In the genomic region with DNA sequence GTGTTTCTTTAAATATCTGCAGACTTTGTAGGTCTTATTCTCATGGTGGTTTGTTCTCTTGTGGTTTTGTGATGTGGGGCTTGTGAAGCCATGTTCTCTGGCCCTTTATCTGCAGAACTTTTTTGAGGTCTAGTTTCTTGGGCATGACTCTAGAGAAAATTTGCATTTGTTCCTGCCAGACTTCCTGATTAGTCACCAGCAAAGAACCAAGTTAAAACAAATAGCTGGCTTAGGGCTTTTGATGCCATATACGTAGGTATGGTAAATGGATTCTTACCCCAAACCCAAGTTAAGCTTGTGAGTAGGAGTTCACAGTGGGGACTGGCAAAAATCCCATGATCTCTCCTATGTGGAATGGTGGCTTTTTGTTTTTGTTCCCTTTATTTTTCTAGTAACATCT, we compare ENCODE assay signal across 24 cellular contexts.
DNase-seq lines count a peak whose midpoint lies in the region; ATAC-seq, FAIRE-seq and TF ChIP-seq lines count a peak whose summit lies in the region.
"Had no signal": no experiment of that assay in that cellular context is flagged by ENCODE, and none has a peak within 500 bp of the region (broad histone marks: within the 10 kb centered on the region; RNA-seq: fewer than 3 reads in every experiment).

No MANE protein-coding gene starts in this region.

- TF ChIP-seq POLR2A in IMR-90 (IDR thresholded peaks at IDR 0.05; ENCODE audit: low read depth, low read length) (no peak), H54 (IDR thresholded peaks at IDR 0.05; ENCODE audit: low read depth, low read length) (no peak)

- H2BK120ac ChIP-seq in IMR-90 (ENCODE audit: low read depth, low read length) = no peak overlapping the region

- no peak for TF ChIP-seq RAD21 in IMR-90 (IDR thresholded peaks at IDR 0.05; ENCODE audit: low read length)

- H3K79me1 ChIP-seq in IMR-90 (ENCODE audit: low read depth in 1 of 2, low read length in 2 of 2) = no peaks in the 10 kb centered on the region

- H3K9me1 ChIP-seq in IMR-90 (ENCODE audit: insufficient read depth, low read length) = no peaks in the 10 kb centered on the region

- no peak overlapping the region for H3K4me2 ChIP-seq in IMR-90 (ENCODE audit: low read depth, low read length)

- H3K9me3 Mint-ChIP-seq in stimulated activated effector memory CD8-positive, alpha-beta T cell treated with anti-CD3 and anti-CD28 coated beads, Interleukin-12 subunit alpha, Interleukin-12 subunit beta, amount 100 ng/mL, for 72 hours = no peaks in the 10 kb centered on the region

- DNase-seq in A172 (ENCODE audit: low spot score) (peak; percentile 38), IMR-90 (peak; percentile 13), astrocyte of the cerebellum (ENCODE audit: low read depth) (peak; percentile 94), fibroblast of the aortic adventitia (ENCODE audit: low read depth) (peak; percentile 60), H54 (ENCODE audit: insufficient read length, low spot score) (no peak), NCI-H1694 treated with DMSO at 0.1 percent for 48 hours (lab: John Stamatoyannopoulos, UW) (no peak)
- DNase-seq in activated CD4-positive, alpha-beta T cell treated with anti-CD3 and anti-CD28 coated beads for 4 hours = no peak
- DNase-seq in stimulated activated effector memory CD8-positive, alpha-beta T cell treated with anti-CD3 and anti-CD28 coated beads, Interleukin-12 subunit alpha, Interleukin-12 subunit beta, amount 100 ng/mL, for 72 hours (ENCODE audit: low spot score in 2 of 2) = no peak
- DNase-seq: activated CD4-positive, alpha-beta T cell treated with anti-CD3 and anti-CD28 coated beads, Interleukin-2, amount 50 U/mL, for 48 hours; activated T-cell treated with anti-CD3 and anti-CD28 coated beads, Interleukin-2, amount 50 U/mL, for 4 hours; central memory CD4-positive, alpha-beta T cell; foreskin melanocyte; NCI-H2081 treated with DMSO at 0.1 percent for 48 hours; NCI-H524; retina; SHP77; stimulated activated CD4-positive, alpha-beta T cell treated with anti-CD3 and anti-CD28 coated beads, Interleukin-15, amount 100 ng/mL, for 24 hours; stimulated activated naive CD4-positive, alpha-beta T cell treated with Interleukin-2 at 50 U/mL for 16 hours; T-helper 1 cell had no signal

- H3K9me3 ChIP-seq in IMR-90 (ENCODE audit: control insufficient read depth, insufficient read depth, low read length) = no peaks in the 10 kb centered on the region

- no peak overlapping the region for H3K4ac ChIP-seq in IMR-90 (ENCODE audit: low read depth, low read length)

- no peak overlapping the region for H4K91ac ChIP-seq in IMR-90 (ENCODE audit: insufficient read depth, low read depth, low read length)

- no peak overlapping the region for H3K27ac ChIP-seq in IMR-90 (ENCODE audit: insufficient read depth, low read length)
- H3K27ac ChIP-seq: C4-2B, tibial nerve had no signal

- ATAC-seq in IMR-90 (ENCODE audit: low read depth) = no peak
- no peak for ATAC-seq in stimulated activated effector memory CD8-positive, alpha-beta T cell treated with anti-CD3 and anti-CD28 coated beads, Interleukin-12 subunit alpha, Interleukin-12 subunit beta, amount 100 ng/mL, for 72 hours
- ATAC-seq: activated T-cell treated with anti-CD3 and anti-CD28 coated beads, Interleukin-2, amount 50 U/mL, for 4 hours; left lobe of liver had no signal

- no TSS peak for BruUV-seq in IMR-90 (replicated peaks; lab: Mats Ljungman, UMichigan)

- no peak overlapping the region for H3K4me3 ChIP-seq in IMR-90 (ENCODE audit: insufficient read depth, low read depth, low read length)
- H3K4me3 ChIP-seq in astrocyte of the cerebellum (ENCODE audit: low read depth, low read length) = no peak overlapping the region
- H3K4me3 ChIP-seq in fibroblast of the aortic adventitia (ENCODE audit: low read depth, low read length) = no peak overlapping the region
- H3K4me3 ChIP-seq: tibial nerve had no signal

- in situ Hi-C loops in IMR-90 (cut with MboI; ENCODE audit: low sequenced_read_pairs) (no loop called here), astrocyte of the cerebellum (cut with HindIII; ENCODE audit: low sequenced_read_pairs) (no loop called here)

- no peaks in the 10 kb centered on the region for H3K36me3 Mint-ChIP-seq in stimulated activated effector memory CD8-positive, alpha-beta T cell treated with anti-CD3 and anti-CD28 coated beads, Interleukin-12 subunit alpha, Interleukin-12 subunit beta, amount 100 ng/mL, for 72 hours
- H3K36me3 Mint-ChIP-seq: activated naive CD8-positive, alpha-beta T cell had no signal

- dilution Hi-C loops in IMR-90 (cut with HindIII; ENCODE audit: low sequenced_read_pairs, unreplicated experiment) = no loop called here

- H3K36me3 ChIP-seq in IMR-90 (ENCODE audit: control insufficient read depth, insufficient read depth, low read length) = no peaks in the 10 kb centered on the region
- H3K36me3 ChIP-seq: tibial nerve had no signal

- H3K14ac ChIP-seq in IMR-90 (replicated peaks; ENCODE audit: low read depth, low read length) = no peak overlapping the region

- no peaks in the 10 kb centered on the region for H3K4me1 Mint-ChIP-seq in stimulated activated effector memory CD8-positive, alpha-beta T cell treated with anti-CD3 and anti-CD28 coated beads, Interleukin-12 subunit alpha, Interleukin-12 subunit beta, amount 100 ng/mL, for 72 hours

- H3K23ac ChIP-seq in IMR-90 (ENCODE audit: low read depth, low read length) = no peak overlapping the region

- H3K18ac ChIP-seq in IMR-90 (ENCODE audit: low read depth, low read length) = no peak overlapping the region

- no peaks in the 10 kb centered on the region; the same call in 1 of the 2 replicates for H3K27me3 ChIP-seq in IMR-90 (ENCODE audit: control insufficient read depth, insufficient read depth, low read length)

- H2AK9ac ChIP-seq in IMR-90 (replicated peaks; ENCODE audit: low read depth, low read length, poor library complexity) = no peak overlapping the region

- no peak overlapping the region for H2BK5ac ChIP-seq in IMR-90 (ENCODE audit: low read depth, low read length, poor library complexity, severe bottlenecking)

- H4K20me1 ChIP-seq in IMR-90 (ENCODE audit: insufficient read depth, low read length) = no peaks in the 10 kb centered on the region

- H4K8ac ChIP-seq in IMR-90 (ENCODE audit: low read depth in 2 of 2, low read length in 2 of 2) = no peak overlapping the region

- no peak overlapping the region for H4K5ac ChIP-seq in IMR-90 (ENCODE audit: low read depth, low read length)

- intact Hi-C loops in IMR-90 (cut with micrococcal nuclease) = no loop called here

- POLR2A ChIA-PET in IMR-90 (lab: Charles Lee; ENCODE audit: unreplicated experiment) = no interaction called here

- no peak overlapping the region for H2AFZ ChIP-seq in IMR-90 (replicated peaks; ENCODE audit: low read length, poor library complexity)

- H2BK15ac ChIP-seq in IMR-90 (ENCODE audit: low read depth, low read length) = no peak overlapping the region

- no peak overlapping the region for H3K4me3 Mint-ChIP-seq in stimulated activated effector memory CD8-positive, alpha-beta T cell treated with anti-CD3 and anti-CD28 coated beads, Interleukin-12 subunit alpha, Interleukin-12 subunit beta, amount 100 ng/mL, for 72 hours
- H3K4me3 Mint-ChIP-seq: activated naive CD8-positive, alpha-beta T cell; activated T-cell treated with anti-CD3 and anti-CD28 coated beads, Interleukin-2, amount 50 U/mL, for 4 hours had no signal

- H2BK20ac ChIP-seq in IMR-90 (ENCODE audit: low read depth, low read length) = no peak overlapping the region

- TF ChIP-seq CTCF in IMR-90 (conservative IDR thresholded peaks at IDR 0.05; ENCODE audit: low read depth, low read length) (no peak), astrocyte of the cerebellum (IDR thresholded peaks at IDR 0.05; ENCODE audit: low read depth, low read length, missing control alignments) (no peak), fibroblast of the aortic adventitia (IDR thresholded peaks at IDR 0.05; ENCODE audit: insufficient read depth, low read length) (no peak)

- H3K9ac ChIP-seq in IMR-90 (ENCODE audit: low read depth, low read length) = no peak overlapping the region

- H3K4me1 ChIP-seq in IMR-90 (ENCODE audit: control insufficient read depth, insufficient read depth, low read length) = no peaks in the 10 kb centered on the region
- H3K4me1 ChIP-seq: tibial nerve had no signal

- no peak for FAIRE-seq in H54 (lab: Jason Lieb, UNC)
- FAIRE-seq: A204.1 had no signal

- no peak overlapping the region for H3K27ac Mint-ChIP-seq in stimulated activated effector memory CD8-positive, alpha-beta T cell treated with anti-CD3 and anti-CD28 coated beads, Interleukin-12 subunit alpha, Interleukin-12 subunit beta, amount 100 ng/mL, for 72 hours
- H3K27ac Mint-ChIP-seq: activated naive CD8-positive, alpha-beta T cell had no signal

- WGBS in IMR-90 (ENCODE audit: extremely low coverage in 2 of 2, insufficient read length in 1 of 2), 2 experiments = no CpG with 5 or more reads among the region's 1 CpG

- H3K56ac ChIP-seq in IMR-90 (ENCODE audit: extremely low read depth, insufficient read depth, low read length) = no peak overlapping the region

- CTCF ChIA-PET in IMR-90 (lab: Yijun Ruan, JAX) = no interaction called here

- no peak overlapping the region for H2AK5ac ChIP-seq in IMR-90 (ENCODE audit: low read depth, low read length)

TF ChIP-seq in IMR-90, 13 proteins besides CTCF, POLR2A, EP300 and RAD21 (continues in another document):
- TF ChIP-seq, protein P1, sequence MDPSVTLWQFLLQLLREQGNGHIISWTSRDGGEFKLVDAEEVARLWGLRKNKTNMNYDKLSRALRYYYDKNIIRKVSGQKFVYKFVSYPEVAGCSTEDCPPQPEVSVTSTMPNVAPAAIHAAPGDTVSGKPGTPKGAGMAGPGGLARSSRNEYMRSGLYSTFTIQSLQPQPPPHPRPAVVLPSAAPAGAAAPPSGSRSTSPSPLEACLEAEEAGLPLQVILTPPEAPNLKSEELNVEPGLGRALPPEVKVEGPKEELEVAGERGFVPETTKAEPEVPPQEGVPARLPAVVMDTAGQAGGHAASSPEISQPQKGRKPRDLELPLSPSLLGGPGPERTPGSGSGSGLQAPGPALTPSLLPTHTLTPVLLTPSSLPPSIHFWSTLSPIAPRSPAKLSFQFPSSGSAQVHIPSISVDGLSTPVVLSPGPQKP (IDR thresholded peaks at IDR 0.05; ENCODE audit: borderline replicate concordance, low read depth, low read length) = no peak
- TF ChIP-seq MAZ (IDR thresholded peaks at IDR 0.05; ENCODE audit: borderline replicate concordance, low read depth, low read length) = no peak
- no peak for TF ChIP-seq RFX5 (IDR thresholded peaks at IDR 0.05; ENCODE audit: low read depth, low read length)
- TF ChIP-seq MXI1 (IDR thresholded peaks at IDR 0.05; ENCODE audit: borderline replicate concordance, low read depth, low read length) = no peak
- no peak for TF ChIP-seq CHD1 (IDR thresholded peaks at IDR 0.05; ENCODE audit: low read depth, low read length)
- TF ChIP-seq, protein P2, sequence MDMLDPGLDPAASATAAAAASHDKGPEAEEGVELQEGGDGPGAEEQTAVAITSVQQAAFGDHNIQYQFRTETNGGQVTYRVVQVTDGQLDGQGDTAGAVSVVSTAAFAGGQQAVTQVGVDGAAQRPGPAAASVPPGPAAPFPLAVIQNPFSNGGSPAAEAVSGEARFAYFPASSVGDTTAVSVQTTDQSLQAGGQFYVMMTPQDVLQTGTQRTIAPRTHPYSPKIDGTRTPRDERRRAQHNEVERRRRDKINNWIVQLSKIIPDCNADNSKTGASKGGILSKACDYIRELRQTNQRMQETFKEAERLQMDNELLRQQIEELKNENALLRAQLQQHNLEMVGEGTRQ (IDR thresholded peaks at IDR 0.05; ENCODE audit: low read depth, low read length) = no peak

Comparison
In these comparisons a context has a peak if more than half of its experiments do, and no peak if none do; other contexts are left out.
1. DNase-seq: peak in A172 (single experiment), IMR-90 (single experiment), astrocyte of the cerebellum (single experiment) and fibroblast of the aortic adventitia (single experiment); none in H54 (single experiment), activated CD4-positive, alpha-beta T cell treated with anti-CD3 and anti-CD28 coated beads for 4 hours (0 of 2), NCI-H1694 treated with DMSO at 0.1 percent for 48 hours (single experiment) and stimulated activated effector memory CD8-positive, alpha-beta T cell treated with anti-CD3 and anti-CD28 coated beads, Interleukin-12 subunit alpha, Interleukin-12 subunit beta, amount 100 ng/mL, for 72 hours (0 of 2).